ENCODE assay signal across 8 cellular contexts in the genomic region with DNA sequence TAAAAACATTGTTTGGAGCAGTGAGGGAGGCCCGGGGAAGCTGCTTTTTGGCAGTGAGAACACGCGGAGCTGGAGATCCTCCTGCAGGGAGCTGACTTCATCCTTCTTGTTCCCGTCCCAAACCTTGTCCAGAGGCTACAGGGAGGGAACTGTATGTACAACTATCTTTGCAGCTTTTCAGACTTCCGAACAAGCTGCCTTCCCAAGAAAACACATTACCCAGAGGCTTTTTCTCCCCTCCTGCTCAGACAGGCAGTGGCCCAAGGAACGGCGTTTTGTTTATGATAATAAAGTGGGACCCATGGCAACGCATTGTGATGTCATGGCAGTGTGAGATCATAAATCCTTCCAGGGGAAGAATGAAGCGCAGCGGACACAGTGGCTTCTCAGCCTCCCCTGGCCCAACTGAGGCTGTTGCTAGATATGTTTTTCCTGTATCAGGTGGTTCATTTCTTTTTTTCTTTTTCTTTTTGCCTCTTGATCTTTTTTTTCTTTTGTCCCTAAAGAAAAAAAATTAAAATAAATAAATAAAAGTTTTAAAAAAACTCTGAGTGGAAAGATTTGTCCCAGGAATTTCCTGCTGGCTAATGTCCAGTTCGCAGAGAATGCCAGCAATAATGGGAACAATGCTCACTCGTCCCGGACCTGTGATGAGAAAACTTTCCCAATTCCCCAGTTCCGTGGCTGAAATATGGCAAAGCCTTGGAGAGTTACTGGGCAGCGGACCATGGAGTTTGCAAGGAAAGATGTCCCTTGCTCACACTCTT.
DNase-seq lines count a peak whose midpoint lies in the region; ATAC-seq and TF ChIP-seq lines count a peak whose summit lies in the region.

No MANE protein-coding gene starts in this region.

- no peak overlapping the region for H3K27ac ChIP-seq in A673 (ENCODE audit: low read depth, low read length, poor library complexity, severe bottlenecking)
- H3K27ac ChIP-seq in HUES6 (ENCODE audit: low read depth, low read length) = no peak overlapping the region
- peak overlapping the region; percentile 85 to 88 for H3K27ac ChIP-seq in coronary artery
- peak overlapping the region; percentile 14 for H3K27ac ChIP-seq in urinary bladder (ENCODE audit: low read depth)

- peak; percentile 41 for ATAC-seq in memory B cell (ENCODE audit: low read depth)
- no peak for ATAC-seq in HG03280 (IDR thresholded peaks at IDR 0.05; ENCODE audit: unreplicated experiment)
- no peak for ATAC-seq in GM21381 (IDR thresholded peaks at IDR 0.05; ENCODE audit: unreplicated experiment)

- CTCF ChIA-PET in A673 (lab: Charles Lee) = no interaction called here

- intact Hi-C loops in A673 (cut with micrococcal nuclease; ENCODE audit: unreplicated experiment) = no loop called here

- H3K9me3 ChIP-seq in A673 (ENCODE audit: low read depth, low read length, poor library complexity, severe bottlenecking) (no peaks in the 10 kb centered on the region), HUES6 (ENCODE audit: control insufficient read depth, insufficient read depth, low read depth, low read length) (no peaks in the 10 kb centered on the region)

- POLR2A ChIA-PET in A673 (lab: Charles Lee; ENCODE audit: low non-redundant PET) = no interaction called here

- H3K36me3 ChIP-seq in A673 (ENCODE audit: insufficient read depth, low read length, poor library complexity, severe bottlenecking) = no peaks in the 10 kb centered on the region
- H3K36me3 ChIP-seq in HUES6 (ENCODE audit: control insufficient read depth, insufficient read depth, low read length) = no peaks in the 10 kb centered on the region
- no peaks in the 10 kb centered on the region for H3K36me3 ChIP-seq in urinary bladder (ENCODE audit: insufficient read depth)

- H3K4me1 ChIP-seq in A673 (ENCODE audit: insufficient read depth, low read length, poor library complexity, severe bottlenecking) (peaks cover 18% of the 10 kb centered on the region), HUES6 (ENCODE audit: control insufficient read depth, insufficient read depth, low read length) (peaks cover 30% of the 10 kb centered on the region), urinary bladder (ENCODE audit: insufficient read depth) (peaks cover 1% of the 10 kb centered on the region)

- H3K9me3 Mint-ChIP-seq in memory B cell = no peaks in the 10 kb centered on the region

- no peak overlapping the region for H3K4me3 Mint-ChIP-seq in memory B cell

- H3K36me3 Mint-ChIP-seq in memory B cell = no peaks in the 10 kb centered on the region

- 11% methylated on average over 15 of the region's 15 CpGs for WGBS in urinary bladder

- peaks cover 6% of the 10 kb centered on the region for H3K27me3 Mint-ChIP-seq in memory B cell

- H3K4me3 ChIP-seq in A673 (ENCODE audit: low read depth, low read length, poor library complexity, severe bottlenecking) (no peak overlapping the region), HUES6 (ENCODE audit: low read depth, low read length) (no peak overlapping the region), coronary artery (peak overlapping the region; percentile 51), urinary bladder (ENCODE audit: low read depth, low read length) (no peak overlapping the region)

- H3K4me1 Mint-ChIP-seq in memory B cell = peaks cover 30% of the 10 kb centered on the region

- peak; percentile 74 for DNase-seq in A673 (ENCODE audit: low spot score)
- peak; percentile 91 for DNase-seq in coronary artery (ENCODE audit: low spot score)
- DNase-seq in memory B cell (ENCODE audit: low spot score in 2 of 2) = no peak
- no peak for DNase-seq in NCI-H345 (lab: John Stamatoyannopoulos, UW)

- no peak for TF ChIP-seq CTCF in A673 (conservative IDR thresholded peaks at IDR 0.05; ENCODE audit: low read depth, low read length)
- TF ChIP-seq CTCF in coronary artery (IDR thresholded peaks at IDR 0.05) = no peak

- no peaks in the 10 kb centered on the region for H3K27me3 ChIP-seq in A673 (replicated peaks; ENCODE audit: insufficient read depth, low read depth, low read length, poor library complexity)
- no peaks in the 10 kb centered on the region for H3K27me3 ChIP-seq in HUES6 (ENCODE audit: control insufficient read depth, insufficient read depth, low read length)

- peak overlapping the region; percentile 56 for H3K9ac ChIP-seq in HUES6 (ENCODE audit: low read length)

- H3K27ac Mint-ChIP-seq in memory B cell = no peak overlapping the region

- no TSS peak for BruUV-seq in A673 (replicated peaks; lab: Mats Ljungman, UMichigan)

Comparison
In these comparisons a context has a peak if more than half of its experiments do, and no peak if none do; other contexts are left out.
1. DNase-seq: peak in A673 (single experiment) and coronary artery (single experiment); none in memory B cell (0 of 2) and NCI-H345 (single experiment).
2. H3K27ac ChIP-seq: peak in coronary artery (2 of 2) and urinary bladder (single experiment); none in A673 (single experiment) and HUES6 (single experiment).